Comparison of ENCODE assay signal across 8 cellular contexts in genomic region chrX:20066968-20067708, GRCh38. TPM values are rescaled to one million over a fixed set of nuclear protein-coding genes. Genes with fewer than 3 reads are reported as not detected.
DNase-seq lines count a peak whose midpoint lies in the region; ATAC-seq, FAIRE-seq and TF ChIP-seq lines count a peak whose summit lies in the region.

No MANE protein-coding gene starts in this region.

- no peaks in the 10 kb centered on the region for H3K9me3 ChIP-seq in BE2C
- no peaks in the 10 kb centered on the region for H3K9me3 ChIP-seq in lung (ENCODE audit: control insufficient read depth in 2 of 2, insufficient read depth in 1 of 2, low read length in 1 of 2)

- H3K27ac ChIP-seq in lung (ENCODE audit: low read depth in 1 of 2, low read length in 1 of 2): no peak overlapping the region

- H3K4me3 ChIP-seq in BE2C (ENCODE audit: low read depth, low read length) (no peak overlapping the region), bronchial epithelial cell (ENCODE audit: low read depth, low read length) (no peak overlapping the region), lung (no peak overlapping the region)

- TF ChIP-seq CTCF in BE2C (IDR thresholded peaks at IDR 0.05; ENCODE audit: low read depth, low read length) (peak; percentile 60), GM12873 (IDR thresholded peaks at IDR 0.05; ENCODE audit: insufficient read depth, low read depth, low read length, missing control alignments) (peak; percentile 71), bronchial epithelial cell (IDR thresholded peaks at IDR 0.05; ENCODE audit: insufficient read depth, low read length, severe bottlenecking) (peak; percentile 56), lung (IDR thresholded peaks at IDR 0.05; ENCODE audit: control extremely low read depth, extremely low read depth) (peak; percentile 21)

- ATAC-seq in HG03095 (IDR thresholded peaks at IDR 0.05; ENCODE audit: unreplicated experiment): peak; percentile 53
- ATAC-seq in lung (ENCODE audit: insufficient read depth, low FRiP score): no peak
- no peak for ATAC-seq in HG02973 (IDR thresholded peaks at IDR 0.05; ENCODE audit: unreplicated experiment)

- no peaks in the 10 kb centered on the region for H3K36me3 ChIP-seq in BE2C
- no peaks in the 10 kb centered on the region for H3K36me3 ChIP-seq in bronchial epithelial cell (ENCODE audit: control insufficient read depth, insufficient read depth, low read length)
- H3K36me3 ChIP-seq in lung (ENCODE audit: control insufficient read depth in 2 of 2, insufficient read depth in 2 of 2, low read length in 2 of 2): no peaks in the 10 kb centered on the region

- peak; percentile 76 for FAIRE-seq in bronchial epithelial cell (lab: Jason Lieb, UNC)

- WGBS in lung, 2 donors: 50 to 58% methylated on average over 6 of the region's 6 CpGs

- H3K27me3 ChIP-seq in BE2C: no peaks in the 10 kb centered on the region
- no peaks in the 10 kb centered on the region for H3K27me3 ChIP-seq in bronchial epithelial cell (ENCODE audit: control insufficient read depth, insufficient read depth, low read length)
- H3K27me3 ChIP-seq in lung (ENCODE audit: control insufficient read depth, insufficient read depth): no peaks in the 10 kb centered on the region

- peak; percentile 14 for DNase-seq in BE2C
- peak; percentile 66 for DNase-seq in NOMO-1 treated with DMSO at 0.1 percent for 48 hours (lab: John Stamatoyannopoulos, UW; ENCODE audit: unreplicated experiment)
- DNase-seq in bronchial epithelial cell (ENCODE audit: low read depth): peak; percentile 55
- DNase-seq in lung (ENCODE audit: low spot score): no peak
- no peak for DNase-seq in activated CD4-positive, CD25-positive, alpha-beta regulatory T cell (lab: John Stamatoyannopoulos, UW)

- H3K4me1 ChIP-seq in BE2C (no peaks in the 10 kb centered on the region), lung (ENCODE audit: control insufficient read depth in 2 of 2, insufficient read depth in 2 of 2, low read length in 2 of 2) (no peaks in the 10 kb centered on the region)

RNA-seq across cellular contexts. Expression of gene MAP7D2, which starts 49.6 kb away (rescaled TPM):
- not detected for polyA plus RNA-seq in BE2C (2012; ENCODE audit: insufficient read depth, insufficient read length, low read depth)
- total RNA-seq in bronchial epithelial cell (under 0.01 and 0.38 TPM in 2 replicates), lung (under 1 TPM; 0.37 to 0.64 TPM)
- polyA plus RNA-seq in lung: under 1 TPM; 0.49 to 0.75 TPM

Comparison
In these comparisons a context has a peak if more than half of its experiments do, and no peak if none do; other contexts are left out.
1. DNase-seq: peak in BE2C (single experiment), NOMO-1 treated with DMSO at 0.1 percent for 48 hours (single experiment) and bronchial epithelial cell (single experiment); none in lung (single experiment) and activated CD4-positive, CD25-positive, alpha-beta regulatory T cell (0 of 4).
2. CTCF ChIP-seq: peak in every context shown above with its lines; median percentile 71 in GM12873; 60 in BE2C; 56 in bronchial epithelial cell; 21 in lung.